In the genomic region with DNA sequence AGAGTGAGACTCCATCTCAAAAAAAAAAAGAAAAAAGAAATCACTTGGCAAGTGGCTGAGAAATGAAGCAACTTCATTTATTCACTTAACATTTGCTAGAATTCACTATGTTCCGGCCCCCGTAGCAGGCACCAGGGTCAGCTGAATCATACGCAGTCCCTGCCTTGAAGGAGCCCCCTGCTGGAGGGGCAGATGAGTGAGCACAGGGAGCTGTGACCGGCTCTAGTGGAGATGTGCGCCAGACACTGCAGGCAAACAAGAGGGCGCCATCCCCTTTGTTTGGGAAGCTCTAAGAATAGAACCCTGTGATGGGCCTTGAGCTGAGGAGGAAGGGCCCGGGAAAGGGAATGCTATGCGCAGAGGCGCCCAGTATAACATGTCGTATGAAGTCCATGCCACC, we compare ENCODE assay signal across 1 cellular context.
TF ChIP-seq lines count a peak whose summit lies in the region.

No MANE protein-coding gene starts in this region.

TF ChIP-seq in WTC11, 78 proteins besides CTCF, POLR2A, EP300 and RAD21 (continued from another document):
- TF ChIP-seq, protein P1, sequence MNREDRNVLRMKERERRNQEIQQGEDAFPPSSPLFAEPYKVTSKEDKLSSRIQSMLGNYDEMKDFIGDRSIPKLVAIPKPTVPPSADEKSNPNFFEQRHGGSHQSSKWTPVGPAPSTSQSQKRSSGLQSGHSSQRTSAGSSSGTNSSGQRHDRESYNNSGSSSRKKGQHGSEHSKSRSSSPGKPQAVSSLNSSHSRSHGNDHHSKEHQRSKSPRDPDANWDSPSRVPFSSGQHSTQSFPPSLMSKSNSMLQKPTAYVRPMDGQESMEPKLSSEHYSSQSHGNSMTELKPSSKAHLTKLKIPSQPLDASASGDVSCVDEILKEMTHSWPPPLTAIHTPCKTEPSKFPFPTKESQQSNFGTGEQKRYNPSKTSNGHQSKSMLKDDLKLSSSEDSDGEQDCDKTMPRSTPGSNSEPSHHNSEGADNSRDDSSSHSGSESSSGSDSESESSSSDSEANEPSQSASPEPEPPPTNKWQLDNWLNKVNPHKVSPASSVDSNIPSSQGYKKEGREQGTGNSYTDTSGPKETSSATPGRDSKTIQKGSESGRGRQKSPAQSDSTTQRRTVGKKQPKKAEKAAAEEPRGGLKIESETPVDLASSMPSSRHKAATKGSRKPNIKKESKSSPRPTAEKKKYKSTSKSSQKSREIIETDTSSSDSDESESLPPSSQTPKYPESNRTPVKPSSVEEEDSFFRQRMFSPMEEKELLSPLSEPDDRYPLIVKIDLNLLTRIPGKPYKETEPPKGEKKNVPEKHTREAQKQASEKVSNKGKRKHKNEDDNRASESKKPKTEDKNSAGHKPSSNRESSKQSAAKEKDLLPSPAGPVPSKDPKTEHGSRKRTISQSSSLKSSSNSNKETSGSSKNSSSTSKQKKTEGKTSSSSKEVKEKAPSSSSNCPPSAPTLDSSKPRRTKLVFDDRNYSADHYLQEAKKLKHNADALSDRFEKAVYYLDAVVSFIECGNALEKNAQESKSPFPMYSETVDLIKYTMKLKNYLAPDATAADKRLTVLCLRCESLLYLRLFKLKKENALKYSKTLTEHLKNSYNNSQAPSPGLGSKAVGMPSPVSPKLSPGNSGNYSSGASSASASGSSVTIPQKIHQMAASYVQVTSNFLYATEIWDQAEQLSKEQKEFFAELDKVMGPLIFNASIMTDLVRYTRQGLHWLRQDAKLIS (CRISPR knock-in tag; IDR thresholded peaks at IDR 0.05; ENCODE audit: borderline replicate concordance): no peak
- TF ChIP-seq, protein P2, sequence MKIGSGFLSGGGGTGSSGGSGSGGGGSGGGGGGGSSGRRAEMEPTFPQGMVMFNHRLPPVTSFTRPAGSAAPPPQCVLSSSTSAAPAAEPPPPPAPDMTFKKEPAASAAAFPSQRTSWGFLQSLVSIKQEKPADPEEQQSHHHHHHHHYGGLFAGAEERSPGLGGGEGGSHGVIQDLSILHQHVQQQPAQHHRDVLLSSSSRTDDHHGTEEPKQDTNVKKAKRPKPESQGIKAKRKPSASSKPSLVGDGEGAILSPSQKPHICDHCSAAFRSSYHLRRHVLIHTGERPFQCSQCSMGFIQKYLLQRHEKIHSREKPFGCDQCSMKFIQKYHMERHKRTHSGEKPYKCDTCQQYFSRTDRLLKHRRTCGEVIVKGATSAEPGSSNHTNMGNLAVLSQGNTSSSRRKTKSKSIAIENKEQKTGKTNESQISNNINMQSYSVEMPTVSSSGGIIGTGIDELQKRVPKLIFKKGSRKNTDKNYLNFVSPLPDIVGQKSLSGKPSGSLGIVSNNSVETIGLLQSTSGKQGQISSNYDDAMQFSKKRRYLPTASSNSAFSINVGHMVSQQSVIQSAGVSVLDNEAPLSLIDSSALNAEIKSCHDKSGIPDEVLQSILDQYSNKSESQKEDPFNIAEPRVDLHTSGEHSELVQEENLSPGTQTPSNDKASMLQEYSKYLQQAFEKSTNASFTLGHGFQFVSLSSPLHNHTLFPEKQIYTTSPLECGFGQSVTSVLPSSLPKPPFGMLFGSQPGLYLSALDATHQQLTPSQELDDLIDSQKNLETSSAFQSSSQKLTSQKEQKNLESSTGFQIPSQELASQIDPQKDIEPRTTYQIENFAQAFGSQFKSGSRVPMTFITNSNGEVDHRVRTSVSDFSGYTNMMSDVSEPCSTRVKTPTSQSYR (CRISPR knock-in tag; IDR thresholded peaks at IDR 0.05): no peak
- TF ChIP-seq, protein P3, sequence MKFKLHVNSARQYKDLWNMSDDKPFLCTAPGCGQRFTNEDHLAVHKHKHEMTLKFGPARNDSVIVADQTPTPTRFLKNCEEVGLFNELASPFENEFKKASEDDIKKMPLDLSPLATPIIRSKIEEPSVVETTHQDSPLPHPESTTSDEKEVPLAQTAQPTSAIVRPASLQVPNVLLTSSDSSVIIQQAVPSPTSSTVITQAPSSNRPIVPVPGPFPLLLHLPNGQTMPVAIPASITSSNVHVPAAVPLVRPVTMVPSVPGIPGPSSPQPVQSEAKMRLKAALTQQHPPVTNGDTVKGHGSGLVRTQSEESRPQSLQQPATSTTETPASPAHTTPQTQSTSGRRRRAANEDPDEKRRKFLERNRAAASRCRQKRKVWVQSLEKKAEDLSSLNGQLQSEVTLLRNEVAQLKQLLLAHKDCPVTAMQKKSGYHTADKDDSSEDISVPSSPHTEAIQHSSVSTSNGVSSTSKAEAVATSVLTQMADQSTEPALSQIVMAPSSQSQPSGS (CRISPR knock-in tag; IDR thresholded peaks at IDR 0.05; ENCODE audit: borderline replicate concordance, low read depth): no peak
- TF ChIP-seq PRRX2 (CRISPR knock-in tag; IDR thresholded peaks at IDR 0.05): no peak
- TF ChIP-seq CBFB (CRISPR knock-in tag; IDR thresholded peaks at IDR 0.05; ENCODE audit: low read depth): no peak
- no peak for TF ChIP-seq FOXK1 (CRISPR knock-in tag; IDR thresholded peaks at IDR 0.05)
- TF ChIP-seq, protein P4, sequence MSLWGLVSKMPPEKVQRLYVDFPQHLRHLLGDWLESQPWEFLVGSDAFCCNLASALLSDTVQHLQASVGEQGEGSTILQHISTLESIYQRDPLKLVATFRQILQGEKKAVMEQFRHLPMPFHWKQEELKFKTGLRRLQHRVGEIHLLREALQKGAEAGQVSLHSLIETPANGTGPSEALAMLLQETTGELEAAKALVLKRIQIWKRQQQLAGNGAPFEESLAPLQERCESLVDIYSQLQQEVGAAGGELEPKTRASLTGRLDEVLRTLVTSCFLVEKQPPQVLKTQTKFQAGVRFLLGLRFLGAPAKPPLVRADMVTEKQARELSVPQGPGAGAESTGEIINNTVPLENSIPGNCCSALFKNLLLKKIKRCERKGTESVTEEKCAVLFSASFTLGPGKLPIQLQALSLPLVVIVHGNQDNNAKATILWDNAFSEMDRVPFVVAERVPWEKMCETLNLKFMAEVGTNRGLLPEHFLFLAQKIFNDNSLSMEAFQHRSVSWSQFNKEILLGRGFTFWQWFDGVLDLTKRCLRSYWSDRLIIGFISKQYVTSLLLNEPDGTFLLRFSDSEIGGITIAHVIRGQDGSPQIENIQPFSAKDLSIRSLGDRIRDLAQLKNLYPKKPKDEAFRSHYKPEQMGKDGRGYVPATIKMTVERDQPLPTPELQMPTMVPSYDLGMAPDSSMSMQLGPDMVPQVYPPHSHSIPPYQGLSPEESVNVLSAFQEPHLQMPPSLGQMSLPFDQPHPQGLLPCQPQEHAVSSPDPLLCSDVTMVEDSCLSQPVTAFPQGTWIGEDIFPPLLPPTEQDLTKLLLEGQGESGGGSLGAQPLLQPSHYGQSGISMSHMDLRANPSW (CRISPR knock-in tag; conservative IDR thresholded peaks at IDR 0.05; ENCODE audit: low read depth): no peak
- no peak for TF ChIP-seq OVOL2 (CRISPR knock-in tag; IDR thresholded peaks at IDR 0.05; ENCODE audit: borderline replicate concordance)
- TF ChIP-seq, protein P5, sequence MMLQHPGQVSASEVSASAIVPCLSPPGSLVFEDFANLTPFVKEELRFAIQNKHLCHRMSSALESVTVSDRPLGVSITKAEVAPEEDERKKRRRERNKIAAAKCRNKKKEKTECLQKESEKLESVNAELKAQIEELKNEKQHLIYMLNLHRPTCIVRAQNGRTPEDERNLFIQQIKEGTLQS (CRISPR knock-in tag; conservative IDR thresholded peaks at IDR 0.05): no peak
- TF ChIP-seq HMGA2 (CRISPR knock-in tag; IDR thresholded peaks at IDR 0.05): no peak
- no peak for TF ChIP-seq NFYB (CRISPR knock-in tag; conservative IDR thresholded peaks at IDR 0.05; ENCODE audit: low read depth)
